In genomic region chr2:12637754-12638153, GRCh38 we compare ENCODE assay signal across 20 cellular contexts.
DNase-seq lines count a peak whose midpoint lies in the region; ATAC-seq and TF ChIP-seq lines count a peak whose summit lies in the region.
"Had no signal": no experiment of that assay in that cellular context is flagged by ENCODE, and none has a peak within 500 bp of the region (broad histone marks: within the 10 kb centered on the region; RNA-seq: fewer than 3 reads in every experiment).

No MANE protein-coding gene starts in this region.

- DNase-seq in EL: peak; percentile 30
- DNase-seq in LHCN-M2 (ENCODE audit: low read depth): peak; percentile 29
- DNase-seq in choroid plexus epithelial cell (ENCODE audit: low read depth): peak; percentile 16
- DNase-seq in left lung: no peak
- no peak for DNase-seq in dedifferentiated amniotic fluid mesenchymal stem cell (ENCODE audit: extremely low spot score)
- DNase-seq in UCSD-AML1 (lab: John Stamatoyannopoulos, UW; ENCODE audit: unreplicated experiment): no peak
- no peak for DNase-seq in GM03348 (ENCODE audit: low spot score)
- DNase-seq: activated CD4-positive, alpha-beta T cell treated with anti-CD3 and anti-CD28 coated beads, Interleukin-2, amount 50 U/mL, for 1 hour; effector CD4-positive, alpha-beta T cell; Kasumi-1; NCI-H1092; NCI-H1930; NCI-H69; right lobe of liver; stimulated activated naive CD4-positive, alpha-beta T cell treated with Interleukin-2 at 50 U/mL for 16 hours; WERI-Rb-1 had no signal

- H3K27me3 ChIP-seq in left lung: no peaks in the 10 kb centered on the region
- H3K27me3 ChIP-seq: neural progenitor cell, right lobe of liver, vagina had no signal

- no peak overlapping the region for H3K27ac ChIP-seq in left lung
- H3K27ac ChIP-seq: neural progenitor cell, right lobe of liver, RWPE1, vagina, WERI-Rb-1 had no signal

- peak; percentile 16 for ATAC-seq in left lung

- peaks cover 0 to 2% of the 10 kb centered on the region in 2 donors for H3K4me1 ChIP-seq in left lung
- H3K4me1 ChIP-seq: neural progenitor cell, right lobe of liver, vagina had no signal

- intact Hi-C loops in left lung (cut with DNase I): no loop called here

- H3K9me3 ChIP-seq in left lung: no peaks in the 10 kb centered on the region
- H3K9me3 ChIP-seq: right lobe of liver, vagina had no signal

- no peak for TF ChIP-seq CTCF in choroid plexus epithelial cell (conservative IDR thresholded peaks at IDR 0.05; ENCODE audit: low read depth, low read length)
- no peak for TF ChIP-seq CTCF in left lung (IDR thresholded peaks at IDR 0.05)

- no peaks in the 10 kb centered on the region for H3K36me3 ChIP-seq in left lung
- H3K36me3 ChIP-seq: neural progenitor cell, right lobe of liver, vagina, WERI-Rb-1 had no signal

- no peak overlapping the region for H3K4me3 ChIP-seq in choroid plexus epithelial cell (ENCODE audit: low read depth, low read length)
- no peak overlapping the region for H3K4me3 ChIP-seq in left lung
- H3K4me3 ChIP-seq: neural progenitor cell, right lobe of liver, SK-N-MC, vagina had no signal

Comparison
In these comparisons a context has a peak if more than half of its experiments do, and no peak if none do; other contexts are left out.
1. DNase-seq: peak in EL (single experiment), LHCN-M2 (single experiment) and choroid plexus epithelial cell (single experiment); none in left lung (0 of 2), dedifferentiated amniotic fluid mesenchymal stem cell (single experiment), UCSD-AML1 (single experiment) and GM03348 (single experiment).